ENCODE assay signal across 1 cellular context in genomic region chr2:157784169-157784822, GRCh38.
TF ChIP-seq lines count a peak whose summit lies in the region.

No MANE protein-coding gene starts in this region.

TF ChIP-seq in K562, 482 proteins besides CTCF, POLR2A, EP300 and RAD21 (continued from another document and continues in another):
- no peak for TF ChIP-seq ZBTB5 (IDR thresholded peaks at IDR 0.05)
- TF ChIP-seq KLF13 (tag; IDR thresholded peaks at IDR 0.05; ENCODE audit: borderline replicate concordance, low read depth) = no peak
- TF ChIP-seq RNF2 (IDR thresholded peaks at IDR 0.05) = no peak
- no peak for TF ChIP-seq NONO (IDR thresholded peaks at IDR 0.05; ENCODE audit: low read depth in 2 of 2, low read length in 1 of 2)
- TF ChIP-seq PATZ1 (CRISPR knock-in tag; IDR thresholded peaks at IDR 0.05; ENCODE audit: borderline replicate concordance) = no peak
- peak; percentile 66; the same call in 1 of the 2 replicates for TF ChIP-seq ZNF589 (CRISPR knock-in tag; IDR thresholded peaks at IDR 0.05; ENCODE audit: low read depth)
- TF ChIP-seq ZNF354B (CRISPR knock-in tag; IDR thresholded peaks at IDR 0.05) = no peak
- TF ChIP-seq RCOR1 (IDR thresholded peaks at IDR 0.05; ENCODE audit: borderline replicate concordance in 1 of 2, low read depth in 2 of 2, low read length in 2 of 2) = 0 out of 4 replicates have a peak, but pooled peaks of 1 of the 2 experiments have one; percentile 29
- no peak for TF ChIP-seq ZNF12 (CRISPR knock-in tag; IDR thresholded peaks at IDR 0.05)
- TF ChIP-seq ARHGAP35 (IDR thresholded peaks at IDR 0.05; ENCODE audit: partially characterized antibody) = no peak
- no peak for TF ChIP-seq ZNF57 (CRISPR knock-in tag; IDR thresholded peaks at IDR 0.05)
- TF ChIP-seq RUNX1 (IDR thresholded peaks at IDR 0.05; ENCODE audit: low read depth) = no peak
- TF ChIP-seq HSF4 (CRISPR knock-in tag; IDR thresholded peaks at IDR 0.05; ENCODE audit: borderline replicate concordance) = peak; percentile 36; the same call in 1 of the 2 replicates
- no peak for TF ChIP-seq TBL1XR1 (IDR thresholded peaks at IDR 0.05; ENCODE audit: low read length in 2 of 2)
- TF ChIP-seq BRD9 (IDR thresholded peaks at IDR 0.05; ENCODE audit: low read depth, partially characterized antibody) = no peak
- no peak for TF ChIP-seq TEAD2 (tag; IDR thresholded peaks at IDR 0.05)
- no peak for TF ChIP-seq ZBTB40 (IDR thresholded peaks at IDR 0.05)
- no peak for TF ChIP-seq ZBTB40 (CRISPR knock-in tag; IDR thresholded peaks at IDR 0.05)
- peak; percentile 19; the same call in 1 of the 2 replicates for TF ChIP-seq MTA3 (IDR thresholded peaks at IDR 0.05; ENCODE audit: borderline replicate concordance)
- no peak for TF ChIP-seq ZNF75A (CRISPR knock-in tag; IDR thresholded peaks at IDR 0.05)
- peak; percentile 66; the same call in 1 of the 2 replicates for TF ChIP-seq CREB3 (tag; conservative IDR thresholded peaks at IDR 0.05; ENCODE audit: low read depth)
- TF ChIP-seq DIDO1 (tag; IDR thresholded peaks at IDR 0.05; ENCODE audit: low read depth) = no peak
- TF ChIP-seq ZNF134 (CRISPR knock-in tag; conservative IDR thresholded peaks at IDR 0.05) = no peak
- no peak for TF ChIP-seq SNAPC5 (CRISPR knock-in tag; IDR thresholded peaks at IDR 0.05)
- TF ChIP-seq ZNF395 (CRISPR knock-in tag; IDR thresholded peaks at IDR 0.05) = peak; percentile 82
- TF ChIP-seq SIRT6 (IDR thresholded peaks at IDR 0.05; ENCODE audit: low read depth, low read length) = no peak
- TF ChIP-seq ZC3H8 (IDR thresholded peaks at IDR 0.05) = no peak
- no peak for TF ChIP-seq ZNF780A (CRISPR knock-in tag; IDR thresholded peaks at IDR 0.05)
- TF ChIP-seq CHD4 (IDR thresholded peaks at IDR 0.05; ENCODE audit: insufficient read depth, insufficient replicate concordance, low read depth, low read length, poor library complexity, severe bottlenecking) = no peak
- TF ChIP-seq ZNF511 (CRISPR knock-in tag; IDR thresholded peaks at IDR 0.05) = no peak
- no peak for TF ChIP-seq ELK1 (CRISPR knock-in tag; IDR thresholded peaks at IDR 0.05)
- TF ChIP-seq NELFE (IDR thresholded peaks at IDR 0.05; ENCODE audit: insufficient read depth, insufficient read length) = no peak
- TF ChIP-seq HNRNPK (IDR thresholded peaks at IDR 0.05; ENCODE audit: low read depth, low read length, poor library complexity, severe bottlenecking) = no peak
- TF ChIP-seq HNRNPL (IDR thresholded peaks at IDR 0.05; ENCODE audit: low read depth, low read length) = no peak
- no peak for TF ChIP-seq KDM5B (IDR thresholded peaks at IDR 0.05; ENCODE audit: insufficient replicate concordance, low read depth, low read length)
- no peak for TF ChIP-seq C11orf30 (IDR thresholded peaks at IDR 0.05; ENCODE audit: low read depth)
- TF ChIP-seq CAMTA2 (CRISPR knock-in tag; conservative IDR thresholded peaks at IDR 0.05) = no peak
- no peak for TF ChIP-seq POU5F1 (IDR thresholded peaks at IDR 0.05; ENCODE audit: borderline replicate concordance, low read depth, low read length, partially characterized antibody)
- no peak for TF ChIP-seq TCF7 (IDR thresholded peaks at IDR 0.05; ENCODE audit: borderline replicate concordance)
- TF ChIP-seq HNRNPLL (IDR thresholded peaks at IDR 0.05; ENCODE audit: low read depth, low read length, poor library complexity, severe bottlenecking) = no peak
- no peak for TF ChIP-seq NFIX (CRISPR knock-in tag; IDR thresholded peaks at IDR 0.05; ENCODE audit: low read depth)
- no peak for TF ChIP-seq NR1H2 (CRISPR knock-in tag; IDR thresholded peaks at IDR 0.05)
- peak; percentile 79 for TF ChIP-seq ETV1 (tag; conservative IDR thresholded peaks at IDR 0.05; ENCODE audit: low read depth)
